ENCODE assay signal across 14 cellular contexts in genomic region chr7:116877443-116878217, GRCh38.
"Had no signal": no experiment of that assay in that cellular context is flagged by ENCODE, and none has a peak within 500 bp of the region (broad histone marks: within the 10 kb centered on the region; RNA-seq: fewer than 3 reads in every experiment).

No MANE protein-coding gene starts in this region.

- H3K27me3 ChIP-seq: dorsolateral prefrontal cortex, transverse colon had no signal

- ATAC-seq: activated naive CD4-positive, alpha-beta T cell treated with anti-CD3 and anti-CD28 coated beads, Interleukin-2, amount 50 U/mL, for 72 hours had no signal

- H3K36me3 ChIP-seq: transverse colon had no signal

- H3K4me3 ChIP-seq: dorsolateral prefrontal cortex, transverse colon had no signal

- DNase-seq: activated CD4-positive, alpha-beta T cell treated with anti-CD3 and anti-CD28 coated beads for 1 hour; activated CD4-positive, alpha-beta T cell treated with anti-CD3 and anti-CD28 coated beads, Interleukin-2, amount 50 U/mL, for 4 hours; activated gamma-delta T cell; amniotic stem cell; dorsolateral prefrontal cortex; foreskin melanocyte; immature natural killer cell; kidney glomerular epithelial cell; midbrain; nucleus accumbens; posterior cingulate gyrus; retina had no signal

- H3K9me3 ChIP-seq: transverse colon had no signal
